ENCODE assay signal across 9 cellular contexts in the genomic region with DNA sequence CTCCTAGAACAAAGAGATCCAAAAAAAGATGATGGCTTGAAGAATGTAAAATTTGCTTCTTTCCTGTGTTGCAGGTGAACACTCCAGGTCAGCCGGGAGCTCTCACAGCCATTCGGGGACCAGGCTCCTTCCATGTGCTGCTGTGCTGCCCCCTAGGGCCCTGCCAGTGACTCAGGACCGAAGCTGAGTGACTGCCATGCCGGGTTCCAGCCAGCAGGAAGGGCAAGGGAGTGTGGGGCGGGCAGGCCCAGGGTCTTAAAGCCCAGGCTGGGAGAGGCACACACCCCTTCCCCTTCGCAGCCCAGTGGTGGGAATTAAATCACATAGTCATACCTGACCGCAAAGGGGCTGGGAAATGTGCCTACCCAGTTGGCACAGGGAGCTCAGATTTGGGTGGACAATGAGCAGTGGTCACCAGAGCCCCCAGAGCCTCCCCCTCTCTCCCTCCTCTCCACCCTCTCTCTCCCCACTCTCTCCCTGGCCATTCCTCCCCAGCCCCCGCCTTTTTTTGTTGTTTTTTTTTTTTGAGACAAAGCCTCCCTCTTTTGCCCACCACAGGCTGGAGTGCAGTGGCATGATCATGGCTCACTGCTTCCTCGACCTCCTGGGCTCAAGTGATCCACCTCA. TPM values are rescaled to one million over a fixed set of nuclear protein-coding genes. Genes with fewer than 3 reads are reported as not detected.
DNase-seq lines count a peak whose midpoint lies in the region; ATAC-seq, FAIRE-seq and TF ChIP-seq lines count a peak whose summit lies in the region.
"Had no signal": no experiment of that assay in that cellular context is flagged by ENCODE, and none has a peak within 500 bp of the region (broad histone marks: within the 10 kb centered on the region; RNA-seq: fewer than 3 reads in every experiment).

No MANE protein-coding gene starts in this region.

- peaks cover 0 to 4% of the 10 kb centered on the region in 2 experiments; a peak in 2 of 5 replicates for H3K27me3 ChIP-seq in HepG2 (ENCODE audit: control insufficient read depth in 1 of 2, insufficient read depth in 2 of 2, low read length in 2 of 2)

- BruUV-seq in HepG2 (replicated peaks; lab: Mats Ljungman, UMichigan) = no TSS peak

- peak overlapping the region; percentile 23; the same call in 1 of the 2 replicates for H3K9ac ChIP-seq in HepG2 (ENCODE audit: insufficient read depth, low read depth, low read length)

- peaks cover 72% of the 10 kb centered on the region for H3K4me1 ChIP-seq in HepG2 (ENCODE audit: insufficient read depth, low read length)

- POLR2A ChIA-PET in T-cell (lab: Charles Lee) = interaction anchor here in 1 of 2 donors (0.6 to 0.8 kb wide), 3 partner anchors 47 to 1548 kb away, joined by 4 to 6 read pairs (median 5); no protein-coding TSS in a partner anchor
- POLR2A ChIA-PET in HepG2 (lab: Yijun Ruan, JAX) = interaction anchor here (0.7 to 4.5 kb wide), 13 partner anchors 9 to 104 kb away, joined by 3 to 61 read pairs (median 6); a partner anchor contains a TSS

- peaks cover 6 to 9% (median 7%) of the 10 kb centered on the region in 3 donors for H3K4me1 Mint-ChIP-seq in T-cell

- H3K27ac ChIP-seq in caudate nucleus (ENCODE audit: low read depth, low read length) = no peak overlapping the region
- H3K27ac ChIP-seq in HepG2 (ENCODE audit: extremely low read length, insufficient read depth, low read length) = no peak overlapping the region

- peaks cover 20 to 42% of the 10 kb centered on the region in 2 donors for H3K27me3 Mint-ChIP-seq in T-cell

- intact Hi-C loops in HepG2 (cut with micrococcal nuclease; ENCODE audit: unreplicated experiment) = loop anchor here (1.0 to 10.0 kb wide), 2 partner anchors 79 to 238 kb away; a partner anchor contains a TSS

- in situ Hi-C loops in HepG2 (cut with HindIII; ENCODE audit: extremely low pct_ligation_motif_present, low pct_unique_long_range_greater_than_20kb) = loop anchor here (10.0 kb wide), 1 partner anchor 238 kb away; a partner anchor contains a TSS

- H3K36me3 Mint-ChIP-seq in T-cell = no peaks in the 10 kb centered on the region

- WGBS in HepG2 (ENCODE audit: low lambda C conversion rate) = 11% methylated on average over 5 of the region's 9 CpGs

- H3K9me3 ChIP-seq in HepG2 (ENCODE audit: low read length) = no peaks in the 10 kb centered on the region

- no peak for TF ChIP-seq POLR2A in HepG2 (IDR thresholded peaks at IDR 0.05; ENCODE audit: insufficient read depth in 1 of 2, low read depth in 2 of 2, low read length in 2 of 2)

- H2AFZ ChIP-seq in HepG2 (ENCODE audit: low read length) = no peak overlapping the region

- peak in 3 of 4 experiments; percentile 51 to 68 (median 53) for ATAC-seq in T-cell (replicated peaks in 1 of 4)
- ATAC-seq in HepG2 = peak; percentile 92
- ATAC-seq in stimulated activated naive CD8-positive, alpha-beta T cell treated with anti-CD3 and anti-CD28 coated beads, Interleukin-15, Interleukin-2, amounts not matched to agents 100 U/mL and 50 U/mL, for 24 hours = peak; percentile 69
- ATAC-seq in HG03097 (IDR thresholded peaks at IDR 0.05; ENCODE audit: low FRiP score, unreplicated experiment) = no peak

- TF ChIP-seq EP300 in HepG2 (IDR thresholded peaks at IDR 0.05; ENCODE audit: low read depth in 2 of 2, low read length in 2 of 2) (no peak; a peak in 1 of 4 replicates), HepG2 (CRISPR knock-in tag; IDR thresholded peaks at IDR 0.05; ENCODE audit: borderline replicate concordance) (peak; percentile 35; the same call in 1 of the 2 replicates)

- no peaks in the 10 kb centered on the region for H4K20me1 ChIP-seq in HepG2 (ENCODE audit: insufficient read depth, low read length)

- no peak for FAIRE-seq in HepG2 (lab: Jason Lieb, UNC)
- FAIRE-seq: colon had no signal

- TF ChIP-seq RAD21 in HepG2 (CRISPR knock-in tag; IDR thresholded peaks at IDR 0.05) = peak; percentile 99

- DNase-seq in 8988T = peak; percentile 76
- DNase-seq in NCI-H187 treated with DMSO at 0.1 percent for 48 hours (lab: John Stamatoyannopoulos, UW) = peak; percentile 6
- DNase-seq in T-cell = peak in 7 of 34 experiments; percentile 12 to 28 (median 21)
- DNase-seq in caudate nucleus (lab: John Stamatoyannopoulos, UW) = peak in 48 of 61 donors; percentile 17 to 77 (median 49)
- peak; percentile 90 for DNase-seq in HepG2 (ENCODE audit: low spot score)
- DNase-seq in stimulated activated naive CD8-positive, alpha-beta T cell treated with anti-CD3 and anti-CD28 coated beads, Interleukin-15, Interleukin-2, amounts not matched to agents 100 U/mL and 50 U/mL, for 24 hours = peak; percentile 69

- H3K4me3 Mint-ChIP-seq in T-cell = no peak overlapping the region

- peak; percentile 95 for TF ChIP-seq CTCF in GM12873 (IDR thresholded peaks at IDR 0.05; ENCODE audit: insufficient read depth, low read depth, low read length, missing control alignments)
- peak; percentile 100 for TF ChIP-seq CTCF in HepG2 (CRISPR knock-in tag; IDR thresholded peaks at IDR 0.05)

- H3K36me3 ChIP-seq in HepG2 (replicated peaks in 1 of 2; ENCODE audit: control insufficient read depth in 1 of 2, insufficient read depth in 2 of 2, low read length in 2 of 2) = no peaks in the 10 kb centered on the region

- no peaks in the 10 kb centered on the region for H3K79me2 ChIP-seq in HepG2 (ENCODE audit: insufficient read depth, low read length)

- CTCF ChIA-PET in T-cell (lab: Charles Lee) (interaction anchor here (0.5 to 1.4 kb wide), 7 partner anchors 14 to 177 kb away, joined by 3 to 12 read pairs (median 4); no protein-coding TSS in a partner anchor), HepG2 (lab: Yijun Ruan, JAX; ENCODE audit: low intra/inter-chr PET ratio, low total read pairs) (interaction anchor here (0.6 to 7.0 kb wide), 14 partner anchors 12 to 171 kb away, joined by 3 to 73 read pairs (median 4); a partner anchor contains a TSS)

- H3K27ac Mint-ChIP-seq in T-cell = no peak overlapping the region

- no peaks in the 10 kb centered on the region for H3K9me3 Mint-ChIP-seq in T-cell

- no peak overlapping the region for H3K4me3 ChIP-seq in HepG2 (replicated peaks in 1 of 3; ENCODE audit: insufficient read depth in 1 of 3, low read depth in 2 of 3, low read length in 3 of 3)

- H3K4me2 ChIP-seq in HepG2 (ENCODE audit: low read depth, low read length) = peak overlapping the region; percentile 63

RNA-seq across cellular contexts. Expression of a gene that starts 11.5 kb away (rescaled TPM):
- total RNA-seq in T-cell (1 to 10 TPM in 1 of 5 donors, under 1 TPM in 4; 0.68 to 1.6 (median 0.90) TPM), HepG2 (2016; rRNA removed; fragmentation: Illumina TruSeq; extraction: Trizol) (29.0 and 37.8 TPM in 2 replicates)
- total RNA-seq in HepG2 (2016; cell fraction: cytosol; rRNA removed; fragmentation: Illumina TruSeq; extraction: Trizol; ENCODE audit: low read depth) = 20.7 and 21.2 TPM in 2 replicates
- 22.9 and 36.8 TPM in 2 replicates for total RNA-seq in HepG2 (2016; cell fraction: insoluble cytoplasmic fraction; rRNA removed; fragmentation: Illumina TruSeq; extraction: Trizol)
- total RNA-seq in HepG2 (2016; cell fraction: membrane; rRNA removed; fragmentation: Illumina TruSeq; extraction: Trizol) = 65.8 and 69.1 TPM in 2 replicates
- 17.6 and 17.8 TPM in 2 replicates for total RNA-seq in HepG2 (2016; cell fraction: nucleus; rRNA removed; fragmentation: Illumina TruSeq; extraction: Trizol)
- polyA plus RNA-seq in HepG2 (2011; rRNA removed) = 13.9 and 14.7 TPM in 2 replicates
- polyA plus RNA-seq in HepG2 (2011; cell fraction: cytosol; rRNA removed) = 14.1 and 17.0 TPM in 2 replicates
- 10.9 and 12.1 TPM in 2 replicates for polyA plus RNA-seq in HepG2 (2011; cell fraction: nucleus; rRNA removed)
- 17.9 and 19.9 TPM in 2 replicates for polyA plus RNA-seq in HepG2 (2012)
- polyA plus RNA-seq in HepG2 (2016; cell fraction: cytosol; fragmentation: Illumina TruSeq; extraction: Trizol; ENCODE audit: low read depth) = 26.4 and 26.9 TPM in 2 replicates
- 46.7 and 55.1 TPM in 2 replicates for polyA plus RNA-seq in HepG2 (2016; cell fraction: insoluble cytoplasmic fraction; fragmentation: Illumina TruSeq; extraction: Trizol; ENCODE audit: low read depth)
- polyA plus RNA-seq in HepG2 (2016; cell fraction: membrane; fragmentation: Illumina TruSeq; extraction: Trizol; ENCODE audit: low read depth) = 71.4 and 76.4 TPM in 2 replicates
- polyA plus RNA-seq in HepG2 (2016; cell fraction: nucleus; fragmentation: Illumina TruSeq; extraction: Trizol; ENCODE audit: insufficient read depth, low read depth) = 43.8 and 45.7 TPM in 2 replicates
- polyA minus RNA-seq in HepG2 (2011; rRNA and poly(A)+ RNA removed; ENCODE audit: low replicate concordance) = 4.2 and 17.4 TPM in 2 replicates
- polyA minus RNA-seq in HepG2 (2011; cell fraction: cytosol; rRNA and poly(A)+ RNA removed) = 14.9 and 17.2 TPM in 2 replicates
- polyA minus RNA-seq in HepG2 (2011; cell fraction: nucleus; rRNA and poly(A)+ RNA removed) = 5.9 and 6.3 TPM in 2 replicates

RNA-seq across cellular contexts. Expression of a gene that starts 41.8 kb away (rescaled TPM):
- total RNA-seq in T-cell (100 to 1,000 TPM; 412 to 506 (median 480) TPM), HepG2 (2016; rRNA removed; fragmentation: Illumina TruSeq; extraction: Trizol) (27.6 and 50.7 TPM in 2 replicates)
- 41.1 and 41.6 TPM in 2 replicates for total RNA-seq in HepG2 (2016; cell fraction: cytosol; rRNA removed; fragmentation: Illumina TruSeq; extraction: Trizol; ENCODE audit: low read depth)
- 23.9 and 54.9 TPM in 2 replicates for total RNA-seq in HepG2 (2016; cell fraction: insoluble cytoplasmic fraction; rRNA removed; fragmentation: Illumina TruSeq; extraction: Trizol)
- 44.6 and 48.3 TPM in 2 replicates for total RNA-seq in HepG2 (2016; cell fraction: membrane; rRNA removed; fragmentation: Illumina TruSeq; extraction: Trizol)
- total RNA-seq in HepG2 (2016; cell fraction: nucleus; rRNA removed; fragmentation: Illumina TruSeq; extraction: Trizol) = 51.1 and 58.3 TPM in 2 replicates
- 69.5 TPM in 2 replicates for polyA plus RNA-seq in HepG2 (2011; rRNA removed)
- 20.9 and 26.0 TPM in 2 replicates for polyA plus RNA-seq in HepG2 (2011; cell fraction: cytosol; rRNA removed)
- polyA plus RNA-seq in HepG2 (2011; cell fraction: nucleus; rRNA removed) = 261 and 305 TPM in 2 replicates
- 56.0 and 70.4 TPM in 2 replicates for polyA plus RNA-seq in HepG2 (2012)
- 2.1 and 3.2 TPM in 2 replicates for polyA plus RNA-seq in HepG2 (2016; cell fraction: cytosol; fragmentation: Illumina TruSeq; extraction: Trizol; ENCODE audit: low read depth)
- polyA plus RNA-seq in HepG2 (2016; cell fraction: insoluble cytoplasmic fraction; fragmentation: Illumina TruSeq; extraction: Trizol; ENCODE audit: low read depth) = 25.3 and 28.2 TPM in 2 replicates
- 10.7 and 10.9 TPM in 2 replicates for polyA plus RNA-seq in HepG2 (2016; cell fraction: membrane; fragmentation: Illumina TruSeq; extraction: Trizol; ENCODE audit: low read depth)
- polyA plus RNA-seq in HepG2 (2016; cell fraction: nucleus; fragmentation: Illumina TruSeq; extraction: Trizol; ENCODE audit: insufficient read depth, low read depth) = 142 and 147 TPM in 2 replicates
- polyA minus RNA-seq in HepG2 (2011; rRNA and poly(A)+ RNA removed; ENCODE audit: low replicate concordance) = 89.8 and 99.9 TPM in 2 replicates
- 29.2 and 32.2 TPM in 2 replicates for polyA minus RNA-seq in HepG2 (2011; cell fraction: cytosol; rRNA and poly(A)+ RNA removed)
- 156 and 194 TPM in 2 replicates for polyA minus RNA-seq in HepG2 (2011; cell fraction: nucleus; rRNA and poly(A)+ RNA removed)

RNA-seq across cellular contexts. Expression of a gene that starts 57.5 kb away (rescaled TPM):
- total RNA-seq in T-cell (under 1 TPM in 4 of 5 donors, not detected in 1; 0.13 to 0.85 (median 0.28) TPM), HepG2 (2016; rRNA removed; fragmentation: Illumina TruSeq; extraction: Trizol) (0.90 and 1.2 TPM in 2 replicates)
- total RNA-seq in HepG2 (2016; cell fraction: cytosol; rRNA removed; fragmentation: Illumina TruSeq; extraction: Trizol; ENCODE audit: low read depth) = 0.26 and 0.30 TPM in 2 replicates
- 0.76 and 1.4 TPM in 2 replicates for total RNA-seq in HepG2 (2016; cell fraction: insoluble cytoplasmic fraction; rRNA removed; fragmentation: Illumina TruSeq; extraction: Trizol)
- total RNA-seq in HepG2 (2016; cell fraction: membrane; rRNA removed; fragmentation: Illumina TruSeq; extraction: Trizol) = 0.43 and 1.00 TPM in 2 replicates
- total RNA-seq in HepG2 (2016; cell fraction: nucleus; rRNA removed; fragmentation: Illumina TruSeq; extraction: Trizol) = 2.5 and 3.1 TPM in 2 replicates
- 9.6 and 19.8 TPM in 2 replicates for polyA plus RNA-seq in HepG2 (2011; rRNA removed)
- 2.9 and 4.8 TPM in 2 replicates for polyA plus RNA-seq in HepG2 (2011; cell fraction: cytosol; rRNA removed)
- polyA plus RNA-seq in HepG2 (2011; cell fraction: nucleus; rRNA removed) = 128 and 143 TPM in 2 replicates
- polyA plus RNA-seq in HepG2 (2012) = 9.9 and 11.0 TPM in 2 replicates
- polyA plus RNA-seq in HepG2 (2016; cell fraction: cytosol; fragmentation: Illumina TruSeq; extraction: Trizol; ENCODE audit: low read depth) = 0.26 and 0.32 TPM in 2 replicates
- 1.0 and 2.4 TPM in 2 replicates for polyA plus RNA-seq in HepG2 (2016; cell fraction: insoluble cytoplasmic fraction; fragmentation: Illumina TruSeq; extraction: Trizol; ENCODE audit: low read depth)
- 0.64 and 0.68 TPM in 2 replicates for polyA plus RNA-seq in HepG2 (2016; cell fraction: membrane; fragmentation: Illumina TruSeq; extraction: Trizol; ENCODE audit: low read depth)
- polyA plus RNA-seq in HepG2 (2016; cell fraction: nucleus; fragmentation: Illumina TruSeq; extraction: Trizol; ENCODE audit: insufficient read depth, low read depth) = 13.9 and 14.2 TPM in 2 replicates
- 2.4 and 22.5 TPM in 2 replicates for polyA minus RNA-seq in HepG2 (2011; rRNA and poly(A)+ RNA removed; ENCODE audit: low replicate concordance)
- polyA minus RNA-seq in HepG2 (2011; cell fraction: cytosol; rRNA and poly(A)+ RNA removed) = 5.7 and 10.1 TPM in 2 replicates
- polyA minus RNA-seq in HepG2 (2011; cell fraction: nucleus; rRNA and poly(A)+ RNA removed) = 22.4 and 24.7 TPM in 2 replicates

Comparison
In these comparisons a context has a peak if more than half of its experiments do, and no peak if none do; other contexts are left out.
1. RNA of a gene that starts 11.5 kb away (total RNA-seq): 17.6 to 69.1 TPM in HepG2; 0.68 to 1.6 TPM in T-cell; every median in the first group is over 4 times any median in the second.